In genomic region chr12:92365333-92365732, GRCh38 we compare ENCODE assay signal across 23 cellular contexts.
DNase-seq lines count a peak whose midpoint lies in the region; ATAC-seq and FAIRE-seq lines count a peak whose summit lies in the region.
"Had no signal": no experiment of that assay in that cellular context is flagged by ENCODE, and none has a peak within 500 bp of the region (broad histone marks: within the 10 kb centered on the region; RNA-seq: fewer than 3 reads in every experiment).

No MANE protein-coding gene starts in this region.

- no peaks in the 10 kb centered on the region for H3K9me3 Mint-ChIP-seq in IgD-negative memory B cell
- peaks cover 3% of the 10 kb centered on the region for H3K9me3 Mint-ChIP-seq in memory B cell
- H3K9me3 Mint-ChIP-seq: endodermal cell, GM23338 had no signal

- H3K4me1 Mint-ChIP-seq in IgD-negative memory B cell: peaks cover 49 to 55% (median 52%) of the 10 kb centered on the region in 3 donors
- H3K4me1 Mint-ChIP-seq in memory B cell: peaks cover 56% of the 10 kb centered on the region

- DNase-seq in NCI-H1105 treated with DMSO at 0.1 percent for 48 hours (lab: John Stamatoyannopoulos, UW) (peak; percentile 51), NCI-H1105 (lab: John Stamatoyannopoulos, UW) (no peak), GM18507 (ENCODE audit: extremely low spot score, insufficient read length, low read depth) (no peak), memory B cell (ENCODE audit: low spot score in 2 of 2) (no peak), OCI-M1 (lab: John Stamatoyannopoulos, UW) (no peak), caudate nucleus (lab: John Stamatoyannopoulos, UW) (no peak), T-helper 1 cell (no peak)
- DNase-seq: activated CD8-positive, alpha-beta memory T cell treated with anti-CD3 and anti-CD28 coated beads, Interleukin-2, amount 10 ng/mL, durations not matched to agents 7 days and 5 days; activated effector memory CD4-positive, alpha-beta T cell treated with anti-CD3 and anti-CD28 coated beads, Interleukin-2, amount 50 U/mL, for 16 hours; aorta; kidney; NCI-H1417 treated with DMSO at 0.1 percent for 48 hours; NCI-H510A treated with DMSO at 0.1 percent for 48 hours; PC-3; retina; stimulated activated naive CD4-positive, alpha-beta T cell treated with Interleukin-2 at 50 U/mL for 16 hours; upper lobe of left lung had no signal

- H3K27me3 Mint-ChIP-seq in IgD-negative memory B cell (no peaks in the 10 kb centered on the region), memory B cell (no peaks in the 10 kb centered on the region)
- H3K27me3 Mint-ChIP-seq: activated CD8-positive, alpha-beta memory T cell treated with anti-CD3 and anti-CD28 coated beads, Interleukin-2, amount 10 ng/mL, durations not matched to agents 7 days and 5 days had no signal

- ATAC-seq in memory B cell (ENCODE audit: low read depth): peak; percentile 34
- ATAC-seq: activated CD8-positive, alpha-beta memory T cell treated with anti-CD3 and anti-CD28 coated beads, Interleukin-2, amount 10 ng/mL, durations not matched to agents 7 days and 5 days; PC-3 had no signal

- peak; percentile 75 for FAIRE-seq in GM18507 (lab: Jason Lieb, UNC)

- peak overlapping the region; percentile 57 to 100 (median 90) for H3K27ac Mint-ChIP-seq in IgD-negative memory B cell
- H3K27ac Mint-ChIP-seq in memory B cell: peak overlapping the region; percentile 89
- H3K27ac Mint-ChIP-seq: endodermal cell, GM23338 had no signal

- H3K27ac ChIP-seq in caudate nucleus (ENCODE audit: low read depth, low read length): no peak overlapping the region
- H3K27ac ChIP-seq: 22Rv1, hepatocyte, KMS-11, upper lobe of left lung had no signal

- H3K36me3 Mint-ChIP-seq in IgD-negative memory B cell (no peaks in the 10 kb centered on the region), memory B cell (peaks cover 2% of the 10 kb centered on the region)

- H3K4me3 Mint-ChIP-seq in IgD-negative memory B cell (peak overlapping the region in 3 of 4 donors; percentile 40 to 69 (median 43)), memory B cell (no peak overlapping the region)
- H3K4me3 Mint-ChIP-seq: activated CD8-positive, alpha-beta memory T cell treated with anti-CD3 and anti-CD28 coated beads, Interleukin-2, amount 10 ng/mL, durations not matched to agents 7 days and 5 days; endodermal cell; GM23338 had no signal
